Comparison of ENCODE assay signal across 14 cellular contexts in the genomic region with DNA sequence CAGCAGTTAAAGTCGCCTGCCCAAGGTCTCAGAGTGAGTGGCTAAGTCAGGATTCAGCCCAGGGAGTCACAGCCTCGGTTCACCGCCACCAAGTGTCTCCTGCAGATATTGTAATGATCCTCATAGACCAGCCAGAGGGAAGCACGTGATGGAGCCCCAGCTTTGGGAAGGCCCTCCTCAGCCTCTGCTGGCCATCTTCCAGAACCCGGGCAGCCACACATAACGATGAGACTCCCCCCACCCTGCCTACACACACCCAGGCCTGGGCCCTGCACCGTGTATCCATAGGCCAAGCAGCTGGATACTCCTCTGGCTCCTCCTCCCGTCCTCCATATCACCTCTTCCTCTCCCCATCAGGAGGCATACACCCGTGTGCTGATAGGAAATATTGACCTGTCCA. TPM values are rescaled to one million over a fixed set of nuclear protein-coding genes. Genes with fewer than 3 reads are reported as not detected.
DNase-seq lines count a peak whose midpoint lies in the region; ATAC-seq lines count a peak whose summit lies in the region.
"Had no signal": no experiment of that assay in that cellular context is flagged by ENCODE, and none has a peak within 500 bp of the region (broad histone marks: within the 10 kb centered on the region; RNA-seq: fewer than 3 reads in every experiment).

No MANE protein-coding gene starts in this region.

- no peaks in the 10 kb centered on the region for H3K27me3 Mint-ChIP-seq in activated naive CD8-positive, alpha-beta T cell
- no peaks in the 10 kb centered on the region for H3K27me3 Mint-ChIP-seq in naive thymus-derived CD8-positive, alpha-beta T cell

- POLR2A ChIA-PET in naive thymus-derived CD8-positive, alpha-beta T cell (lab: Charles Lee) = interaction anchor here (0.9 to 18.2 kb wide), 5 partner anchors 9 to 39 kb away, joined by 5 to 382 read pairs (median 15); a partner anchor contains a TSS

- peak overlapping the region; percentile 30 for H3K4me3 Mint-ChIP-seq in activated naive CD8-positive, alpha-beta T cell
- H3K4me3 Mint-ChIP-seq in naive thymus-derived CD8-positive, alpha-beta T cell = peak overlapping the region in 9 of 10 donors; percentile 16 to 74 (median 45)

- 0 out of 2 replicates have a peak overlapping the region, but pooled peaks have one; percentile 39 for H3K9ac ChIP-seq in BLaER1

- H3K4me1 Mint-ChIP-seq in activated naive CD8-positive, alpha-beta T cell (ENCODE audit: low read depth) = peaks cover 50% of the 10 kb centered on the region
- H3K4me1 Mint-ChIP-seq in naive thymus-derived CD8-positive, alpha-beta T cell = peaks cover 11 to 59% (median 51%) of the 10 kb centered on the region in 4 donors

- in situ Hi-C loops in G401 (cut with HindIII; ENCODE audit: low sequenced_read_pairs) = no loop called here

- H3K4me2 ChIP-seq in BLaER1 = peak overlapping the region; percentile 73

- no peaks in the 10 kb centered on the region for H3K9me3 ChIP-seq in BLaER1

- DNase-seq in naive thymus-derived CD8-positive, alpha-beta T cell = no peak
- no peak for DNase-seq in cerebellum (ENCODE audit: low spot score)
- no peak for DNase-seq in G401 (ENCODE audit: low spot score)
- DNase-seq: mesendoderm, NCI-H1417, NCI-H510A treated with DMSO at 0.1 percent for 48 hours had no signal

- no peak overlapping the region for H3K4me3 ChIP-seq in BLaER1

- H3K27ac Mint-ChIP-seq in activated naive CD8-positive, alpha-beta T cell = peak overlapping the region; percentile 71
- peak overlapping the region in 8 of 10 donors; percentile 28 to 80 (median 56) for H3K27ac Mint-ChIP-seq in naive thymus-derived CD8-positive, alpha-beta T cell

- peaks cover 81% of the 10 kb centered on the region for H3K4me1 ChIP-seq in BLaER1

- H3K27me3 ChIP-seq in BLaER1 = peaks cover 79% of the 10 kb centered on the region

- H4K20me1 ChIP-seq in BLaER1 = no peaks in the 10 kb centered on the region; the same call in 1 of the 2 replicates

- no peaks in the 10 kb centered on the region for H3K36me3 ChIP-seq in BLaER1

- H3K36me3 Mint-ChIP-seq in activated naive CD8-positive, alpha-beta T cell = no peaks in the 10 kb centered on the region
- no peaks in the 10 kb centered on the region for H3K36me3 Mint-ChIP-seq in naive thymus-derived CD8-positive, alpha-beta T cell

- H3K27ac ChIP-seq in BLaER1 = peak overlapping the region; percentile 75
- H3K27ac ChIP-seq: C4-2B had no signal

- H3K9me3 Mint-ChIP-seq in activated naive CD8-positive, alpha-beta T cell (ENCODE audit: low read depth) = no peaks in the 10 kb centered on the region
- no peaks in the 10 kb centered on the region for H3K9me3 Mint-ChIP-seq in naive thymus-derived CD8-positive, alpha-beta T cell

- ATAC-seq in HG02610 (IDR thresholded peaks at IDR 0.05; ENCODE audit: unreplicated experiment) (peak; percentile 4), HG03045 (IDR thresholded peaks at IDR 0.05; ENCODE audit: unreplicated experiment) (no peak), HG02870 (IDR thresholded peaks at IDR 0.05; ENCODE audit: unreplicated experiment) (no peak)
- ATAC-seq in naive thymus-derived CD8-positive, alpha-beta T cell = peak; percentile 3 to 13

RNA-seq across cellular contexts. Expression of a gene that starts 19.6 kb away (rescaled TPM):
- 100 to 1,000 TPM; 154 to 158 TPM for total RNA-seq in naive thymus-derived CD8-positive, alpha-beta T cell
- 100 to 1,000 TPM; 100 to 187 (median 115) TPM for polyA plus RNA-seq in naive thymus-derived CD8-positive, alpha-beta T cell
- total RNA-seq in cerebellum = 1.8 TPM
- not detected in 2 replicates for total RNA-seq in G401 (2014; rRNA removed; shearing (Covaris generic))
- total RNA-seq: H4, pulmonary artery endothelial cell had no signal

RNA-seq across cellular contexts. Expression of a gene that starts 21.4 kb away (rescaled TPM):
- total RNA-seq in naive thymus-derived CD8-positive, alpha-beta T cell = not detected
- under 1 TPM in 2 of 3 donors, not detected in 1; 0.13 to 0.47 TPM for polyA plus RNA-seq in naive thymus-derived CD8-positive, alpha-beta T cell
- total RNA-seq in cerebellum = 1.5 TPM
- total RNA-seq in G401 (2014; rRNA removed; shearing (Covaris generic)) = not detected in 2 replicates
- total RNA-seq: pulmonary artery endothelial cell had no signal

Comparison
In these comparisons a context has a peak if more than half of its experiments do, and no peak if none do; other contexts are left out.
1. ATAC-seq: peak in HG02610 (single experiment) and naive thymus-derived CD8-positive, alpha-beta T cell (2 of 2); none in HG03045 (single experiment) and HG02870 (single experiment).
2. RNA of a gene that starts 19.6 kb away (total RNA-seq): 154 to 158 TPM in naive thymus-derived CD8-positive, alpha-beta T cell; 1.8 TPM in cerebellum (single experiment) and not detected in G401; every median in the first group is over 10 times any median in the second.